18 cellular contexts compared by ENCODE assay signal in genomic region chr4:87657525-87657924, GRCh38. TPM values are rescaled to one million over a fixed set of nuclear protein-coding genes. Genes with fewer than 3 reads are reported as not detected.
DNase-seq lines count a peak whose midpoint lies in the region; ATAC-seq and TF ChIP-seq lines count a peak whose summit lies in the region.
"Had no signal": no experiment of that assay in that cellular context is flagged by ENCODE, and none has a peak within 500 bp of the region (broad histone marks: within the 10 kb centered on the region; RNA-seq: fewer than 3 reads in every experiment).

No MANE protein-coding gene starts in this region.

- no peak overlapping the region for H3K23ac ChIP-seq in mesendoderm (ENCODE audit: low read length)

- peak overlapping the region; percentile 84 for H3K27ac Mint-ChIP-seq in endodermal cell
- H3K27ac Mint-ChIP-seq in nephron progenitor cell, result no peak overlapping the region
- H3K27ac Mint-ChIP-seq: activated B cell treated with CpG ODN at 0.5 μM for 24 hours; activated naive CD4-positive, alpha-beta T cell treated with anti-CD3 and anti-CD28 coated beads, Interleukin-2, amount 50 U/mL, for 72 hours; stimulated activated naive CD8-positive, alpha-beta T cell treated with anti-CD3 and anti-CD28 coated beads, Interleukin-15, amount 100 ng/mL, for 72 hours had no signal

- peak overlapping the region; percentile 27; the same call in 1 of the 2 replicates for H3K4me2 ChIP-seq in PC-9
- H3K4me2 ChIP-seq in mesendoderm (ENCODE audit: low read length), result no peak overlapping the region

- H4K20me1 ChIP-seq in PC-9 (ENCODE audit: insufficient read depth), result no peaks in the 10 kb centered on the region

- H3K9me2 ChIP-seq in PC-9 (ENCODE audit: insufficient read depth), result no peaks in the 10 kb centered on the region

- H3K4me1 ChIP-seq in PC-9 (replicated peaks; ENCODE audit: insufficient read depth), result peaks cover 40% of the 10 kb centered on the region
- no peaks in the 10 kb centered on the region for H3K4me1 ChIP-seq in endodermal cell (ENCODE audit: control insufficient read depth, insufficient read depth, low read length)
- H3K4me1 ChIP-seq in mesendoderm (ENCODE audit: control insufficient read depth, low read depth, low read length), result peaks cover 10% of the 10 kb centered on the region
- H3K4me1 ChIP-seq: colonic mucosa had no signal

- no peaks in the 10 kb centered on the region for H3K9me3 ChIP-seq in PC-9 (ENCODE audit: insufficient read depth, low read depth)
- H3K9me3 ChIP-seq in endodermal cell (ENCODE audit: control insufficient read depth, low read length), result no peaks in the 10 kb centered on the region
- H3K9me3 ChIP-seq: colonic mucosa had no signal

- no peak overlapping the region for H2AK5ac ChIP-seq in mesendoderm (ENCODE audit: low read length)

- H3K4me1 Mint-ChIP-seq in endodermal cell, result peaks cover 21% of the 10 kb centered on the region
- peaks cover 37% of the 10 kb centered on the region for H3K4me1 Mint-ChIP-seq in nephron progenitor cell
- H3K4me1 Mint-ChIP-seq: activated B cell treated with CpG ODN at 0.5 μM for 24 hours had no signal

- H2AFZ ChIP-seq in PC-9, result no peak overlapping the region

- no peak overlapping the region for H3K56ac ChIP-seq in mesendoderm (ENCODE audit: low read length)

- CTCF ChIA-PET in PC-9 (lab: Charles Lee), result no interaction called here

- H3K9me3 Mint-ChIP-seq in endodermal cell, result no peaks in the 10 kb centered on the region
- peaks cover 11% of the 10 kb centered on the region for H3K9me3 Mint-ChIP-seq in nephron progenitor cell
- H3K9me3 Mint-ChIP-seq: activated B cell treated with CpG ODN at 0.5 μM for 24 hours; stimulated activated naive CD8-positive, alpha-beta T cell treated with anti-CD3 and anti-CD28 coated beads, Interleukin-15, amount 100 ng/mL, for 72 hours had no signal

- H3K79me2 ChIP-seq in PC-9 (ENCODE audit: low read depth) (no peaks in the 10 kb centered on the region), mesendoderm (ENCODE audit: control insufficient read depth, insufficient read depth, low read length) (no peaks in the 10 kb centered on the region)

- no peak overlapping the region for H2BK15ac ChIP-seq in mesendoderm (replicated peaks; ENCODE audit: low read depth)

- H4K5ac ChIP-seq in mesendoderm (ENCODE audit: low read length), result no peak overlapping the region

- H3K36me3 ChIP-seq in PC-9 (ENCODE audit: low read depth), result no peaks in the 10 kb centered on the region
- no peaks in the 10 kb centered on the region for H3K36me3 ChIP-seq in endodermal cell (ENCODE audit: control insufficient read depth, insufficient read depth, low read length)
- H3K36me3 ChIP-seq in mesendoderm (ENCODE audit: control insufficient read depth, insufficient read depth, low read length), result no peaks in the 10 kb centered on the region
- H3K36me3 ChIP-seq: colonic mucosa had no signal

- no TSS peak for BruUV-seq in PC-9 (replicated peaks; lab: Mats Ljungman, UMichigan)

- POLR2A ChIA-PET in PC-9 (lab: Charles Lee; ENCODE audit: unreplicated experiment), result interaction anchor here (0.7 kb wide), 1 partner anchor 186 kb away, joined by 7 read pairs; no protein-coding TSS in a partner anchor

- no peak overlapping the region for H2BK120ac ChIP-seq in mesendoderm (ENCODE audit: low read depth, low read length)

- intact Hi-C loops in PC-9 (cut with micrococcal nuclease; ENCODE audit: unreplicated experiment) (no loop called here), dorsolateral prefrontal cortex (cut with DNase I) (no loop called here)

- H3K27me3 Mint-ChIP-seq in endodermal cell (ENCODE audit: insufficient read depth), result no peaks in the 10 kb centered on the region
- H3K27me3 Mint-ChIP-seq in nephron progenitor cell (ENCODE audit: low read depth, poor library complexity), result peaks cover 3% of the 10 kb centered on the region

- H3F3A ChIP-seq in PC-9 (ENCODE audit: insufficient read depth, low read depth), result peaks cover 13% of the 10 kb centered on the region; the same call in 1 of the 2 replicates

- H3K4me3 ChIP-seq in PC-9, result no peak overlapping the region
- H3K4me3 ChIP-seq in endodermal cell (ENCODE audit: low read length), result no peak overlapping the region
- no peak overlapping the region for H3K4me3 ChIP-seq in mesendoderm (ENCODE audit: low read length)
- H3K4me3 ChIP-seq in dorsolateral prefrontal cortex, result no peak overlapping the region
- H3K4me3 ChIP-seq: colonic mucosa had no signal

- H3K18ac ChIP-seq in mesendoderm (ENCODE audit: low read length), result no peak overlapping the region

- H3K27ac ChIP-seq in PC-9 (peak overlapping the region; percentile 8; the same call in 1 of the 2 replicates), endodermal cell (ENCODE audit: low read depth, low read length) (no peak overlapping the region), mesendoderm (ENCODE audit: low read depth, low read length) (no peak overlapping the region), dorsolateral prefrontal cortex (no peak overlapping the region)
- H3K27ac ChIP-seq: colonic mucosa had no signal

- H3K4me3 Mint-ChIP-seq in endodermal cell (no peak overlapping the region), nephron progenitor cell (no peak overlapping the region)
- H3K4me3 Mint-ChIP-seq: activated B cell treated with CpG ODN at 0.5 μM for 24 hours; neural crest cell; stimulated activated naive CD8-positive, alpha-beta T cell treated with anti-CD3 and anti-CD28 coated beads, Interleukin-15, amount 100 ng/mL, for 72 hours had no signal

- no peak overlapping the region for H4K8ac ChIP-seq in mesendoderm (ENCODE audit: low read depth, low read length)

- H3K9ac ChIP-seq in endodermal cell (ENCODE audit: extremely low read depth, low read length, poor library complexity, severe bottlenecking) (no peak overlapping the region), mesendoderm (ENCODE audit: low read length) (no peak overlapping the region)

- H3K36me3 Mint-ChIP-seq in endodermal cell (ENCODE audit: low read depth), result no peaks in the 10 kb centered on the region
- H3K36me3 Mint-ChIP-seq in nephron progenitor cell (ENCODE audit: low read depth), result no peaks in the 10 kb centered on the region
- H3K36me3 Mint-ChIP-seq: activated naive CD4-positive, alpha-beta T cell treated with anti-CD3 and anti-CD28 coated beads, Interleukin-2, amount 50 U/mL, for 72 hours had no signal

- DNase-seq in ELR (ENCODE audit: low read depth), result peak; percentile 89
- DNase-seq in PC-9, result no peak
- DNase-seq in endodermal cell, result no peak
- peak; percentile 87 for DNase-seq in mesendoderm
- DNase-seq in nephron progenitor cell, result no peak
- DNase-seq in DMS53 (lab: John Stamatoyannopoulos, UW), result no peak
- no peak for DNase-seq in dorsolateral prefrontal cortex
- DNase-seq: activated B cell treated with CpG ODN at 0.5 μM for 24 hours; C1 segment of cervical spinal cord; GF-D8; KG1; left colon; NCI-H2029; stimulated activated naive CD8-positive, alpha-beta T cell treated with anti-CD3 and anti-CD28 coated beads, Interleukin-15, amount 100 ng/mL, for 72 hours had no signal

- TF ChIP-seq CTCF in PC-9 (conservative IDR thresholded peaks at IDR 0.05) (no peak), endodermal cell (conservative IDR thresholded peaks at IDR 0.05) (no peak), nephron progenitor cell (IDR thresholded peaks at IDR 0.05) (no peak), dorsolateral prefrontal cortex (IDR thresholded peaks at IDR 0.05 in 54 of 56, conservative IDR thresholded peaks at IDR 0.05 in 2 of 56; ENCODE audit: low read depth in 1 of 56, partially characterized antibody in 56 of 56) (no peak)

- no peak overlapping the region for H2BK5ac ChIP-seq in mesendoderm (ENCODE audit: low read length)

- no peak overlapping the region for H3K4ac ChIP-seq in mesendoderm (ENCODE audit: low read depth, low read length)

- ATAC-seq in HG03521 (IDR thresholded peaks at IDR 0.05; ENCODE audit: unreplicated experiment), result no peak
- ATAC-seq: activated naive CD4-positive, alpha-beta T cell treated with anti-CD3 and anti-CD28 coated beads, Interleukin-2, amount 50 U/mL, for 72 hours; stimulated activated naive CD8-positive, alpha-beta T cell treated with anti-CD3 and anti-CD28 coated beads, Interleukin-15, amount 100 ng/mL, for 72 hours had no signal

- H3K27me3 ChIP-seq in PC-9 (ENCODE audit: insufficient read depth, low read depth) (no peaks in the 10 kb centered on the region), endodermal cell (ENCODE audit: control insufficient read depth, insufficient read depth, low read length, poor library complexity, severe bottlenecking) (no peaks in the 10 kb centered on the region), mesendoderm (ENCODE audit: insufficient read depth, low read length, poor library complexity) (no peaks in the 10 kb centered on the region), dorsolateral prefrontal cortex (no peaks in the 10 kb centered on the region)
- H3K27me3 ChIP-seq: colonic mucosa had no signal

- H3K79me1 ChIP-seq in mesendoderm (ENCODE audit: low read length), result no peaks in the 10 kb centered on the region

- WGBS in endodermal cell (ENCODE audit: insufficient coverage in 1 of 2, insufficient read length in 1 of 2), 2 experiments, result 79 to 89% methylated on average over 3 of the region's 3 CpGs
- no CpG with 5 or more reads among the region's 3 CpGs for WGBS in mesendoderm (ENCODE audit: extremely low coverage, insufficient coverage, low lambda C conversion rate)

RNA-seq across cellular contexts. Expression of gene DMP1, which starts 7.4 kb away (rescaled TPM):
- total RNA-seq in PC-9 (2021), result not detected in 2 replicates
- under 1 TPM in 1 of 2 donors, not detected in 1; 0.09 TPM for total RNA-seq in endodermal cell
- polyA plus RNA-seq in endodermal cell (2013, experiment 1 of 2), result not detected
- polyA plus RNA-seq in endodermal cell (2013, experiment 2 of 2), result not detected
- 0.20 TPM for polyA plus RNA-seq in mesendoderm (2013, experiment 1 of 2)
- 0.24 TPM for polyA plus RNA-seq in mesendoderm (2013, experiment 2 of 2)
- total RNA-seq in dorsolateral prefrontal cortex, result under 1 TPM in 2 of 120 experiments, not detected in 118; 0.19 to 0.22 TPM
- total RNA-seq: activated B cell treated with CpG ODN at 0.5 μM for 24 hours; activated naive CD4-positive, alpha-beta T cell treated with anti-CD3 and anti-CD28 coated beads, Interleukin-2, amount 50 U/mL, for 72 hours; colonic mucosa; left colon; neural crest cell had no signal

RNA-seq across cellular contexts. Expression of gene DSPP, which starts 49.2 kb away (rescaled TPM):
- not detected in 2 replicates for total RNA-seq in PC-9 (2021)
- not detected for total RNA-seq in endodermal cell
- not detected for polyA plus RNA-seq in endodermal cell (2013, experiment 1 of 2)
- not detected for polyA plus RNA-seq in endodermal cell (2013, experiment 2 of 2)
- not detected for polyA plus RNA-seq in mesendoderm (2013, experiment 1 of 2)
- not detected for polyA plus RNA-seq in mesendoderm (2013, experiment 2 of 2)
- under 1 TPM in 3 of 120 experiments, not detected in 117; 0.11 to 0.16 (median 0.11) TPM for total RNA-seq in dorsolateral prefrontal cortex
- total RNA-seq: activated B cell treated with CpG ODN at 0.5 μM for 24 hours; activated naive CD4-positive, alpha-beta T cell treated with anti-CD3 and anti-CD28 coated beads, Interleukin-2, amount 50 U/mL, for 72 hours; colonic mucosa; left colon; neural crest cell had no signal

Comparison
In these comparisons a context has a peak if more than half of its experiments do, and no peak if none do; other contexts are left out.
1. DNase-seq: peak in ELR (single experiment) and mesendoderm (single experiment); none in PC-9 (0 of 2), endodermal cell (single experiment), nephron progenitor cell (single experiment), DMS53 (single experiment) and dorsolateral prefrontal cortex (0 of 10).